ENCODE assay signal across 8 cellular contexts in the genomic region with DNA sequence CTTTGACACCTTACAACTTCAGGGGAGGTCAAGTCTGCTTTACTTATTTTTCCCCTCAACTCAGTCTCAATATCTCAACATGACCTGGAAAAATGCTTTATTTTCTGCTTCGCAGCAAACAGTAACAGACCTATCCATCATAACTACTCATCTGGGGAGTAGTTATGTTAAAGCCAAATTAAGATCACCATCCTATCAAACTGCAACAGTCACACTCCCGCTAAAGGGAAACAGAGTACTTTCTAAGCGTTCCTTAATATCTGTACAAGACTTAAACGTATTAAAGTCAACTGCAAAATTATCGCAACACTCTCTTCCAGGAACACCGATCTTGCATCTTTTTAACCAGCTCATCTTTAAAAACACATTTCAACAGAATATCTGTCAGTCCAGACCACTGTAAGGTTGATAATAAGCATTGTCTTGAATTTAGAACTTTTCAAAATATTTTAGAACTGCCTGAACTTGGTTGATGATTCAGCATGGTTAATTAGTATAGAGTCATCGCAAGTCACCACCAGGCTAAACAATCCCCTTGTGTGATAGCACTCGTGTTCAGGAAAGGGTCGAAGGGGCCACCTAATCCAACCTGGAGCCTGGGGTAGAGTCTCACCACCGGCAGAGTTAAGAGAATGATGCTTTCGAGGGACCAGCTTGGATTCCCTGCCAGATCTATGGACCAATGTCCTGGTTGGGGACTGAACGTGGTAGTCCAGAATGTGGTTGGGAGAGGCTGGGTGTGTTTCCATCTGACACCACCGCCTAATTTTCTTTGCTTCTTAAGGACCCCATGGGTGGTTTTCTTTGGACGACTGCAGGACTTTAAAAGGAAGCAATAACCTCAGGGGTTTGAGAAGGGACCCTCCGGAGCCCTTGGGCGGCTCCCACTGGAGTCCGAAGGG. TPM values are rescaled to one million over a fixed set of nuclear protein-coding genes. Genes with fewer than 3 reads are reported as not detected.
DNase-seq lines count a peak whose midpoint lies in the region; ATAC-seq and TF ChIP-seq lines count a peak whose summit lies in the region.

No MANE protein-coding gene starts in this region.

- peaks cover 42% of the 10 kb centered on the region for H3K4me1 Mint-ChIP-seq in activated T-cell treated with anti-CD3 and anti-CD28 coated beads, Interleukin-2, amount 50 U/mL, for 24 hours (ENCODE audit: low read depth)

- peak; percentile 14 for ATAC-seq in foreskin keratinocyte
- ATAC-seq in GM18867 (IDR thresholded peaks at IDR 0.05; ENCODE audit: unreplicated experiment), result no peak

- H3K27ac Mint-ChIP-seq in activated T-cell treated with anti-CD3 and anti-CD28 coated beads, Interleukin-2, amount 50 U/mL, for 24 hours, result peak overlapping the region; percentile 92

- peaks cover 25% of the 10 kb centered on the region for H3K36me3 Mint-ChIP-seq in activated T-cell treated with anti-CD3 and anti-CD28 coated beads, Interleukin-2, amount 50 U/mL, for 24 hours (ENCODE audit: low read depth)

- H3K79me2 ChIP-seq in DOHH2 (ENCODE audit: control insufficient read depth, low read length), result peaks cover 60% of the 10 kb centered on the region

- peak overlapping the region; percentile 75 for H3K4me2 ChIP-seq in DOHH2 (ENCODE audit: low read length)

- no peaks in the 10 kb centered on the region for H3F3A ChIP-seq in DOHH2 (ENCODE audit: control insufficient read depth, insufficient read depth)

- no peaks in the 10 kb centered on the region for H4K20me1 ChIP-seq in DOHH2 (ENCODE audit: control insufficient read depth, insufficient read depth, low read depth, low read length)

- H3K36me3 ChIP-seq in DOHH2 (ENCODE audit: control insufficient read depth, low read length) (peaks cover 13% of the 10 kb centered on the region; the same call in 1 of the 2 replicates), rectal smooth muscle tissue (ENCODE audit: control insufficient read depth, insufficient read depth, low read length) (peaks cover 2% of the 10 kb centered on the region)

- H3K4me1 ChIP-seq in DOHH2 (ENCODE audit: control insufficient read depth, low read length) (peaks cover 42% of the 10 kb centered on the region), foreskin keratinocyte (peaks cover 23% of the 10 kb centered on the region), rectal smooth muscle tissue (ENCODE audit: control insufficient read depth, insufficient read depth, low read length) (peaks cover 7% of the 10 kb centered on the region)

- no peak for DNase-seq in Jurkat, Clone E6-1 (ENCODE audit: low read depth, low spot score)
- DNase-seq in activated T-cell treated with anti-CD3 and anti-CD28 coated beads, Interleukin-2, amount 50 U/mL, for 24 hours, result peak; percentile 61
- DNase-seq in foreskin keratinocyte (peak in 1 of 2 donors; percentile 60), KG1 (lab: John Stamatoyannopoulos, UW) (no peak), hippocampal formation (lab: John Stamatoyannopoulos, UW) (no peak)

- no peaks in the 10 kb centered on the region for H3K9me3 Mint-ChIP-seq in activated T-cell treated with anti-CD3 and anti-CD28 coated beads, Interleukin-2, amount 50 U/mL, for 24 hours

- H3K27me3 Mint-ChIP-seq in activated T-cell treated with anti-CD3 and anti-CD28 coated beads, Interleukin-2, amount 50 U/mL, for 24 hours, result no peaks in the 10 kb centered on the region

- H3K4me3 Mint-ChIP-seq in activated T-cell treated with anti-CD3 and anti-CD28 coated beads, Interleukin-2, amount 50 U/mL, for 24 hours, result peak overlapping the region; percentile 89

- peak overlapping the region; percentile 6; the same call in 1 of the 2 replicates for H3K27ac ChIP-seq in DOHH2 (ENCODE audit: low read depth, low read length)
- H3K27ac ChIP-seq in foreskin keratinocyte, result peak overlapping the region; percentile 89
- H3K27ac ChIP-seq in rectal smooth muscle tissue (ENCODE audit: low read depth, low read length), result peak overlapping the region; percentile 64

- H3K9me3 ChIP-seq in DOHH2 (ENCODE audit: control insufficient read depth, insufficient read depth, low read length), result no peaks in the 10 kb centered on the region

- H3K27me3 ChIP-seq in DOHH2 (ENCODE audit: control insufficient read depth, low read length) (no peaks in the 10 kb centered on the region), foreskin keratinocyte (no peaks in the 10 kb centered on the region), rectal smooth muscle tissue (ENCODE audit: control insufficient read depth, insufficient read depth, low read length) (no peaks in the 10 kb centered on the region)

- H3K4me3 ChIP-seq in DOHH2 (ENCODE audit: low read length), result peak overlapping the region; percentile 86
- H3K4me3 ChIP-seq in Jurkat, Clone E6-1 (ENCODE audit: low read length), result peak overlapping the region; percentile 74
- peak overlapping the region; percentile 90 for H3K4me3 ChIP-seq in rectal smooth muscle tissue (ENCODE audit: low read length)

- H3K9ac ChIP-seq in rectal smooth muscle tissue (ENCODE audit: low read length), result peak overlapping the region; percentile 62

- no peak for TF ChIP-seq CTCF in DOHH2 (IDR thresholded peaks at IDR 0.05; ENCODE audit: low read depth, low read length, poor library complexity, severe bottlenecking)
- TF ChIP-seq CTCF in foreskin keratinocyte (conservative IDR thresholded peaks at IDR 0.05), result no peak

- no peaks in the 10 kb centered on the region for H3K9me2 ChIP-seq in DOHH2 (replicated peaks; ENCODE audit: control insufficient read depth, low read length)

RNA-seq across cellular contexts. Expression of gene SPTLC2, which starts 1.0 kb away (rescaled TPM):
- polyA plus RNA-seq in Jurkat, Clone E6-1 (2012; ENCODE audit: insufficient read depth, insufficient read length), result 29.9 TPM
- total RNA-seq in foreskin keratinocyte, result 35.0 and 36.6 TPM in 2 replicates
- 15.6 and 18.0 TPM in 2 replicates for polyA plus RNA-seq in foreskin keratinocyte

Comparison
In these comparisons a context has a peak if more than half of its experiments do, and no peak if none do; other contexts are left out.
1. H3K27ac ChIP-seq: peak in every context shown above with its lines; median percentile 89 in foreskin keratinocyte; 64 in rectal smooth muscle tissue; 6 in DOHH2.